ENCODE assay signal across 20 cellular contexts in the genomic region with DNA sequence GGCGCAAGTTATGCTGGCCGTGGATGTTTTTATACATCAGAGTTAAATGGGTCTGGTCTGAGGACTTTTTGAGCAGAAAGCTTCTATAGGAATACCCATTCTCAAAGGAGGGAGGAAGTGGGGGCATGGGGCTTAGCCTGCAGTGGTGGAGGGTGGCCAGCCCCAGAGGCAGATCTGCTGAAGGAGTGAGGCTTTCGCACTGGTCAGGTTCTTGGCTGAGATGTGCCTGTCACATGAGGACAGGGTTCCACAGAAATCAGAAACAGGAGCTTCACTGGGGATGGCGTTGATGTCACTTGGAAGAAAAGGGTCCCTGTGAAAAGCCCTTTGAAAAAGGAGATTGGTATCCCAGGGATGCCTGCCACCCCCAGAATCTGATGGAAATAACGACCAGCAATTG.
"Had no signal": no experiment of that assay in that cellular context is flagged by ENCODE, and none has a peak within 500 bp of the region (broad histone marks: within the 10 kb centered on the region; RNA-seq: fewer than 3 reads in every experiment).

No MANE protein-coding gene starts in this region.

- DNase-seq: central memory CD4-positive, alpha-beta T cell; cortex of kidney; effector CD8-positive, alpha-beta T cell; heart left ventricle; hippocampal formation; left ventricle myocardium superior; mesenchymal stem cell; midbrain; posterior cingulate gyrus; right cardiac atrium; stimulated activated CD4-positive, alpha-beta T cell treated with anti-CD3 and anti-CD28 coated beads, Interleukin-2, amount 100 ng/mL, for 24 hours; tibial artery had no signal

- H3K4me3 Mint-ChIP-seq: nephron; stimulated activated naive CD8-positive, alpha-beta T cell treated with anti-CD3 and anti-CD28 coated beads, Interleukin-15, Interleukin-2, amounts not matched to agents 100 ng/mL and 50 ng/mL, for 24 hours had no signal

- ATAC-seq: esophagus mucosa, heart left ventricle, left colon, left ventricle myocardium superior had no signal

- H3K4me1 ChIP-seq: heart left ventricle, tibial artery had no signal

- H3K9me3 Mint-ChIP-seq: nephron; stimulated activated naive CD8-positive, alpha-beta T cell treated with anti-CD3 and anti-CD28 coated beads, Interleukin-15, Interleukin-2, amounts not matched to agents 100 ng/mL and 50 ng/mL, for 24 hours had no signal

- H3K27me3 ChIP-seq: dorsolateral prefrontal cortex, heart left ventricle, neutrophil, tibial artery had no signal

- H3K27me3 Mint-ChIP-seq: stimulated activated naive CD8-positive, alpha-beta T cell treated with anti-CD3 and anti-CD28 coated beads, Interleukin-15, Interleukin-2, amounts not matched to agents 100 ng/mL and 50 ng/mL, for 24 hours had no signal

- H3K27ac ChIP-seq: dorsolateral prefrontal cortex, heart left ventricle, neutrophil, tibial artery had no signal

- H3K4me1 Mint-ChIP-seq: nephron had no signal

- H3K27ac Mint-ChIP-seq: stimulated activated naive CD8-positive, alpha-beta T cell treated with anti-CD3 and anti-CD28 coated beads, Interleukin-15, Interleukin-2, amounts not matched to agents 100 ng/mL and 50 ng/mL, for 24 hours had no signal

- FAIRE-seq: frontal cortex had no signal

- H3K9me3 ChIP-seq: heart left ventricle, neutrophil, tibial artery had no signal

- H3K4me3 ChIP-seq: dorsolateral prefrontal cortex, heart left ventricle, lung, tibial artery had no signal
